In the genomic region with DNA sequence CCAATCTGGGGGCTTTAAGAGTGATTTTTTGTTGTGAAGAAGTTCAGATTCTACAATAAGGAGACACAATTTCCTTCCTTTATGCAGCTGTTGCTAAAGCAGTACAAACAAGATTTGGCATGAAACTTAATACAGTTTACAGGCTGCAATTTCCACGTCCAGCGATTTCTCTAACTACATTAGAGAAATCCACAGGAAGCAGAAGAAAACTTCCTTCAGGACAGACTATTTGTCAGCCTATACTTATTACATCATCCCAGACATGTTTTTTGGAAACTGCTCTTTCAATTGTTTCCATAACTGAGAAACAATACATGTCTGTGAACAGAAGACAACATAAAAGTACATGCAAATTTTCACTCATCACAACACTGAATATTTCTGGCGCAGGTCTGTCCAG, we compare ENCODE assay signal across 23 cellular contexts.
A peak's percentile ranks its signal among the peaks of the same experiment; 100 is the strongest.
DNase-seq lines count a peak whose midpoint lies in the region; ATAC-seq and TF ChIP-seq lines count a peak whose summit lies in the region.
"Had no signal": no experiment of that assay in that cellular context is flagged by ENCODE, and none has a peak within 500 bp of the region (broad histone marks: within the 10 kb centered on the region; RNA-seq: fewer than 3 reads in every experiment).

No MANE protein-coding gene starts in this region.

- H3K27ac Mint-ChIP-seq in type B pancreatic cell (peak overlapping the region; percentile 10), mesothelial cell of epicardium (no peak overlapping the region)
- H3K27ac Mint-ChIP-seq in activated CD4-positive, alpha-beta T cell treated with anti-CD3 and anti-CD28 coated beads, Interleukin-2, amount 10 ng/mL, durations not matched to agents 24 days and 14 days = no peak overlapping the region
- H3K27ac Mint-ChIP-seq: effector memory CD8-positive, alpha-beta T cell; neural progenitor cell had no signal

- H3K4me1 ChIP-seq in heart left ventricle (peaks cover 0 to 70% (median 42%) of the 10 kb centered on the region in 12 donors), right atrium auricular region (peaks cover 0 to 37% of the 10 kb centered on the region in 2 donors), neutrophil (ENCODE audit: control insufficient read depth in 1 of 2, insufficient read depth in 1 of 2, low read depth in 1 of 2, low read length in 1 of 2) (peaks cover 37 to 52% of the 10 kb centered on the region in 2 experiments)
- H3K4me1 ChIP-seq: foreskin keratinocyte had no signal

- peaks cover 0 to 16% (median 0%) of the 10 kb centered on the region in 9 donors for H3K36me3 ChIP-seq in heart left ventricle
- no peaks in the 10 kb centered on the region for H3K36me3 ChIP-seq in right atrium auricular region
- H3K36me3 ChIP-seq in neutrophil = peaks cover 17% of the 10 kb centered on the region
- H3K36me3 ChIP-seq: neural progenitor cell had no signal

- 52 to 59% (median 58%) methylated on average over 3 of the region's 3 CpGs for WGBS in heart left ventricle, 4 donors

- H3K4me3 Mint-ChIP-seq in type B pancreatic cell = no peak overlapping the region
- H3K4me3 Mint-ChIP-seq in mesothelial cell of epicardium = no peak overlapping the region
- no peak overlapping the region for H3K4me3 Mint-ChIP-seq in activated CD4-positive, alpha-beta T cell treated with anti-CD3 and anti-CD28 coated beads, Interleukin-2, amount 10 ng/mL, durations not matched to agents 24 days and 14 days
- H3K4me3 Mint-ChIP-seq: effector memory CD8-positive, alpha-beta T cell; neural progenitor cell had no signal

- DNase-seq in heart left ventricle (no peak), right atrium auricular region (ENCODE audit: low spot score) (no peak), epithelial cell of prostate (ENCODE audit: low read depth, low spot score) (no peak), type B pancreatic cell (ENCODE audit: extremely low spot score, unreplicated experiment) (no peak), NCI-H1092 (lab: John Stamatoyannopoulos, UW) (no peak), mesothelial cell of epicardium (ENCODE audit: low spot score in 2 of 2, unreplicated experiment in 2 of 2) (no peak)
- no peak for DNase-seq in activated CD4-positive, alpha-beta T cell treated with anti-CD3 and anti-CD28 coated beads, Interleukin-2, amount 10 ng/mL, durations not matched to agents 24 days and 14 days
- DNase-seq: 8988T; activated CD4-positive, alpha-beta T cell treated with anti-CD3 and anti-CD28 coated beads, Interleukin-2, amount 50 U/mL, for 1 hour; activated gamma-delta T cell; central memory CD4-positive, alpha-beta T cell; effector memory CD8-positive, alpha-beta T cell; EL; foreskin keratinocyte; left cardiac atrium; midbrain; NCI-H1105 treated with DMSO at 0.1 percent for 48 hours; NCI-H524; RPMI8226; stimulated activated CD4-positive, alpha-beta T cell treated with anti-CD3 and anti-CD28 coated beads, Interleukin-2, amount 100 ng/mL, for 24 hours; stimulated activated naive CD8-positive, alpha-beta T cell treated with anti-CD3 and anti-CD28 coated beads, Interleukin-15, Interleukin-2, amounts not matched to agents 100 U/mL and 50 U/mL, for 24 hours had no signal

- H3K27me3 Mint-ChIP-seq in type B pancreatic cell (no peaks in the 10 kb centered on the region), mesothelial cell of epicardium (ENCODE audit: low read depth) (no peaks in the 10 kb centered on the region)
- H3K27me3 Mint-ChIP-seq in activated CD4-positive, alpha-beta T cell treated with anti-CD3 and anti-CD28 coated beads, Interleukin-2, amount 10 ng/mL, durations not matched to agents 24 days and 14 days = peaks cover 2% of the 10 kb centered on the region

- H3K36me3 Mint-ChIP-seq in type B pancreatic cell = peaks cover 4% of the 10 kb centered on the region
- peaks cover 11% of the 10 kb centered on the region for H3K36me3 Mint-ChIP-seq in mesothelial cell of epicardium
- no peaks in the 10 kb centered on the region for H3K36me3 Mint-ChIP-seq in activated CD4-positive, alpha-beta T cell treated with anti-CD3 and anti-CD28 coated beads, Interleukin-2, amount 10 ng/mL, durations not matched to agents 24 days and 14 days (ENCODE audit: low read depth)

- TF ChIP-seq CTCF in heart left ventricle (IDR thresholded peaks at IDR 0.05) (no peak), right atrium auricular region (IDR thresholded peaks at IDR 0.05) (no peak), neutrophil (IDR thresholded peaks at IDR 0.05) (no peak), type B pancreatic cell (conservative IDR thresholded peaks at IDR 0.05) (no peak), mesothelial cell of epicardium (IDR thresholded peaks at IDR 0.05; ENCODE audit: unreplicated experiment) (no peak)

- H3K9me3 ChIP-seq in heart left ventricle (no peaks in the 10 kb centered on the region), right atrium auricular region (no peaks in the 10 kb centered on the region), neutrophil (no peaks in the 10 kb centered on the region)

- no peak for TF ChIP-seq POLR2A in heart left ventricle (IDR thresholded peaks at IDR 0.05)

- H3K4me1 Mint-ChIP-seq in type B pancreatic cell (ENCODE audit: unreplicated experiment) (peaks cover 31% of the 10 kb centered on the region), mesothelial cell of epicardium (peaks cover 23% of the 10 kb centered on the region)
- H3K4me1 Mint-ChIP-seq in activated CD4-positive, alpha-beta T cell treated with anti-CD3 and anti-CD28 coated beads, Interleukin-2, amount 10 ng/mL, durations not matched to agents 24 days and 14 days = no peaks in the 10 kb centered on the region

- H3K9me3 Mint-ChIP-seq in type B pancreatic cell (no peaks in the 10 kb centered on the region), mesothelial cell of epicardium (no peaks in the 10 kb centered on the region)
- no peaks in the 10 kb centered on the region for H3K9me3 Mint-ChIP-seq in activated CD4-positive, alpha-beta T cell treated with anti-CD3 and anti-CD28 coated beads, Interleukin-2, amount 10 ng/mL, durations not matched to agents 24 days and 14 days
- H3K9me3 Mint-ChIP-seq: effector memory CD8-positive, alpha-beta T cell; neural progenitor cell had no signal

- H3K27ac ChIP-seq in heart left ventricle (peak overlapping the region in 10 of 12 donors; percentile 8 to 77 (median 54)), right atrium auricular region (no peak overlapping the region), epithelial cell of prostate (peak overlapping the region; percentile 3), neutrophil (peak overlapping the region; percentile 76)
- H3K27ac ChIP-seq: foreskin keratinocyte, neural progenitor cell had no signal

- H3K27me3 ChIP-seq in heart left ventricle (no peaks in the 10 kb centered on the region), right atrium auricular region (no peaks in the 10 kb centered on the region), neutrophil (no peaks in the 10 kb centered on the region)
- H3K27me3 ChIP-seq: foreskin keratinocyte, neural progenitor cell had no signal

- ATAC-seq in heart left ventricle = peak in 1 of 4 donors; percentile 41
- ATAC-seq: effector memory CD8-positive, alpha-beta T cell; foreskin keratinocyte; left cardiac atrium; stimulated activated naive CD8-positive, alpha-beta T cell treated with anti-CD3 and anti-CD28 coated beads, Interleukin-15, Interleukin-2, amounts not matched to agents 100 U/mL and 50 U/mL, for 24 hours had no signal

- intact Hi-C loops in heart left ventricle (cut with DNase I) = loop anchor here in 3 of 10 donors (5.0 to 10.0 kb wide), 4 partner anchors 77 to 217 kb away; a partner anchor contains a TSS
- intact Hi-C loops in activated CD4-positive, alpha-beta T cell treated with anti-CD3 and anti-CD28 coated beads, Interleukin-2, amount 10 ng/mL, durations not matched to agents 24 days and 14 days (cut with micrococcal nuclease) = no loop called here

- H3K4me3 ChIP-seq in heart left ventricle (no peak overlapping the region), right atrium auricular region (no peak overlapping the region), neutrophil (ENCODE audit: low read depth in 1 of 2, low read length in 1 of 2) (no peak overlapping the region)
- H3K4me3 ChIP-seq: neural progenitor cell had no signal

Comparison
In these comparisons a context has a peak if more than half of its experiments do, and no peak if none do; other contexts are left out.
1. H3K27ac ChIP-seq: peak in heart left ventricle (10 of 12), epithelial cell of prostate (single experiment) and neutrophil (single experiment); none in right atrium auricular region (0 of 2).